18 cellular contexts compared by ENCODE assay signal in the genomic region with DNA sequence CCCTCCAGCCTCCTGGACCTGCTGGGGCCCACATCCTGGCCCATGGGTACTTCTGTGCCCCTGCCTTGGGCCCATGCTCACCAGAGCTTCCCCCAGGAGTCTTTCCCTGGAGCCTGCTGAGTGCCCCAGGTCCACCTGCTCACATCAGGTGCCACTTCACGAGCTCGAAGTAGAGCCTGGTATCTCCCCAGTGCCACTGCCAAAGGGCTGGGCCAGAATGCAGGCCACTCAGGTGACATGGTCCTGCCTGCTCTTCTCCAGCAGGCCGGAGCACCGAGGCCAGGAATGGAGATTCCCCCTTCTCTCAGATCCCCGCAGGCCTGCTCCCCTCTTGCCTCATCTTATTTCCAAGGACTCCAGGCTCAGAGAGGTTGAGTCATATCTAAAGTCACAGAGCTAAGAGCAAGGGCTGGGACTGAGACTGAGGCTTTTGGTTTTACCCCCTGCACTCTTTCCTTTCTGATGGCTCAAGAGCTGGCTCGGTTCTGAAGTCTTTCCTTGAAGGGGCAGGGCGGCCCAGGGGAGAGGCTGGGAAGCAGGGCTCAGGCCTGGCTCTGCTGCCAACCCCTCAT.
DNase-seq lines count a peak whose midpoint lies in the region; ATAC-seq, FAIRE-seq and TF ChIP-seq lines count a peak whose summit lies in the region.
"Had no signal": no experiment of that assay in that cellular context is flagged by ENCODE, and none has a peak within 500 bp of the region (broad histone marks: within the 10 kb centered on the region; RNA-seq: fewer than 3 reads in every experiment).

No MANE protein-coding gene starts in this region.

- CTCF ChIA-PET in activated CD8-positive, alpha-beta memory T cell treated with anti-CD3 and anti-CD28 coated beads, Interleukin-2, amount 10 ng/mL, durations not matched to agents 7 days and 5 days (lab: Charles Lee): interaction anchor here (2.4 kb wide), 1 partner anchor 80 kb away, joined by 5 read pairs; a partner anchor contains a TSS

- H3K27me3 ChIP-seq in RWPE2 (ENCODE audit: insufficient read depth, poor library complexity, severe bottlenecking) (no peaks in the 10 kb centered on the region), small intestine (ENCODE audit: control insufficient read depth in 2 of 2, insufficient read depth in 2 of 2, low read length in 2 of 2) (no peaks in the 10 kb centered on the region)
- H3K27me3 ChIP-seq: Peyer's patch had no signal

- peaks cover 12% of the 10 kb centered on the region for H3K4me1 ChIP-seq in RWPE2 (ENCODE audit: insufficient read depth, poor library complexity, severe bottlenecking)
- H3K4me1 ChIP-seq in small intestine (ENCODE audit: control insufficient read depth in 2 of 2, insufficient read depth in 1 of 2, low read depth in 1 of 2, low read length in 1 of 2): peaks cover 3 to 6% of the 10 kb centered on the region in 2 donors

- no peak for DNase-seq in activated CD8-positive, alpha-beta memory T cell treated with anti-CD3 and anti-CD28 coated beads, Interleukin-2, amount 10 ng/mL, durations not matched to agents 7 days and 5 days
- no peak for DNase-seq in activated CD8-positive, alpha-beta memory T cell treated with anti-CD3 and anti-CD28 coated beads, Interleukin-2, amount 50 U/mL, for 48 hours
- peak; percentile 45 for DNase-seq in RWPE2 (ENCODE audit: low spot score)
- peak; percentile 57 for DNase-seq in fibroblast of mammary gland (ENCODE audit: low read depth)
- DNase-seq in small intestine: peak; percentile 8
- DNase-seq in head of caudate nucleus: no peak
- DNase-seq in activated CD4-positive, alpha-beta T cell treated with anti-CD3 and anti-CD28 coated beads, Interleukin-2, amount 50 U/mL, for 1 hour: no peak
- DNase-seq: activated naive CD4-positive, alpha-beta T cell treated with anti-CD3 and anti-CD28 coated beads for 36 hours; CD4-positive, alpha-beta T cell; hypothalamus; NCI-H1092; NCI-H82; Peyer's patch had no signal

- peaks cover 3% of the 10 kb centered on the region for H3K27me3 Mint-ChIP-seq in activated CD8-positive, alpha-beta memory T cell treated with anti-CD3 and anti-CD28 coated beads, Interleukin-2, amount 10 ng/mL, durations not matched to agents 7 days and 5 days
- H3K27me3 Mint-ChIP-seq: CD4-positive, alpha-beta T cell; type B pancreatic cell had no signal

- no peaks in the 10 kb centered on the region for H3K36me3 ChIP-seq in RWPE2 (ENCODE audit: low read depth)
- no peaks in the 10 kb centered on the region for H3K36me3 ChIP-seq in small intestine (ENCODE audit: control insufficient read depth in 2 of 2, insufficient read depth in 2 of 2, low read length in 2 of 2)
- H3K36me3 ChIP-seq: Peyer's patch had no signal

- peaks cover 9% of the 10 kb centered on the region for H3K36me3 Mint-ChIP-seq in activated CD8-positive, alpha-beta memory T cell treated with anti-CD3 and anti-CD28 coated beads, Interleukin-2, amount 10 ng/mL, durations not matched to agents 7 days and 5 days

- peak; percentile 48 for ATAC-seq in activated CD8-positive, alpha-beta memory T cell treated with anti-CD3 and anti-CD28 coated beads, Interleukin-2, amount 10 ng/mL, durations not matched to agents 7 days and 5 days
- no peak for ATAC-seq in RWPE2 (ENCODE audit: low read depth)
- no peak for ATAC-seq in GM19328 (IDR thresholded peaks at IDR 0.05; ENCODE audit: unreplicated experiment)

- H3K27ac ChIP-seq in RWPE2 (ENCODE audit: poor library complexity, severe bottlenecking) (no peak overlapping the region), small intestine (ENCODE audit: low read depth in 1 of 2, low read length in 1 of 2) (peak overlapping the region; percentile 18 to 37)
- H3K27ac ChIP-seq: KMS-11 had no signal

- no peaks in the 10 kb centered on the region for H3K9me3 ChIP-seq in RWPE2 (ENCODE audit: severe bottlenecking)
- H3K9me3 ChIP-seq in small intestine (ENCODE audit: control insufficient read depth, low read depth): no peaks in the 10 kb centered on the region
- H3K9me3 ChIP-seq: Peyer's patch had no signal

- WGBS in small intestine, 3 donors: 75 to 84% (median 79%) methylated on average over 7 of the region's 7 CpGs

- no peak for FAIRE-seq in small intestine (lab: Jason Lieb, UNC)
- FAIRE-seq: A204.1 had no signal

- H3K4me3 ChIP-seq in RWPE2 (ENCODE audit: severe bottlenecking) (no peak overlapping the region), fibroblast of mammary gland (ENCODE audit: control insufficient read depth, low read depth, low read length) (no peak overlapping the region), small intestine (ENCODE audit: low read depth in 1 of 2, low read length in 2 of 2) (no peak overlapping the region)
- H3K4me3 ChIP-seq: Peyer's patch, smooth muscle cell had no signal

- no peaks in the 10 kb centered on the region for H3K9me3 Mint-ChIP-seq in activated CD8-positive, alpha-beta memory T cell treated with anti-CD3 and anti-CD28 coated beads, Interleukin-2, amount 10 ng/mL, durations not matched to agents 7 days and 5 days (ENCODE audit: low read depth)
- H3K9me3 Mint-ChIP-seq: activated naive CD4-positive, alpha-beta T cell treated with anti-CD3 and anti-CD28 coated beads for 36 hours; CD4-positive, alpha-beta T cell; type B pancreatic cell had no signal

- TF ChIP-seq CTCF in RWPE2 (IDR thresholded peaks at IDR 0.05; ENCODE audit: poor library complexity, severe bottlenecking) (no peak), fibroblast of mammary gland (conservative IDR thresholded peaks at IDR 0.05; ENCODE audit: control insufficient read depth, insufficient read depth, low read depth, low read length) (no peak)

- intact Hi-C loops in head of caudate nucleus (cut with DNase I): no loop called here

- H3K4me3 Mint-ChIP-seq in activated CD8-positive, alpha-beta memory T cell treated with anti-CD3 and anti-CD28 coated beads, Interleukin-2, amount 10 ng/mL, durations not matched to agents 7 days and 5 days: no peak overlapping the region
- H3K4me3 Mint-ChIP-seq: activated naive CD4-positive, alpha-beta T cell treated with anti-CD3 and anti-CD28 coated beads for 36 hours; CD4-positive, alpha-beta T cell; type B pancreatic cell had no signal

- peak overlapping the region; percentile 73 for H3K27ac Mint-ChIP-seq in activated CD8-positive, alpha-beta memory T cell treated with anti-CD3 and anti-CD28 coated beads, Interleukin-2, amount 10 ng/mL, durations not matched to agents 7 days and 5 days
- H3K27ac Mint-ChIP-seq: activated naive CD4-positive, alpha-beta T cell treated with anti-CD3 and anti-CD28 coated beads for 36 hours; CD4-positive, alpha-beta T cell; type B pancreatic cell had no signal

- peaks cover 42% of the 10 kb centered on the region for H3K4me1 Mint-ChIP-seq in activated CD8-positive, alpha-beta memory T cell treated with anti-CD3 and anti-CD28 coated beads, Interleukin-2, amount 10 ng/mL, durations not matched to agents 7 days and 5 days

Comparison
In these comparisons a context has a peak if more than half of its experiments do, and no peak if none do; other contexts are left out.
1. DNase-seq: peak in RWPE2 (single experiment), fibroblast of mammary gland (single experiment) and small intestine (single experiment); none in activated CD8-positive, alpha-beta memory T cell treated with anti-CD3 and anti-CD28 coated beads, Interleukin-2, amount 10 ng/mL, durations not matched to agents 7 days and 5 days (single experiment), activated CD8-positive, alpha-beta memory T cell treated with anti-CD3 and anti-CD28 coated beads, Interleukin-2, amount 50 U/mL, for 48 hours (single experiment), head of caudate nucleus (0 of 42) and activated CD4-positive, alpha-beta T cell treated with anti-CD3 and anti-CD28 coated beads, Interleukin-2, amount 50 U/mL, for 1 hour (single experiment).